ENCODE assay signal across 23 cellular contexts in the genomic region with DNA sequence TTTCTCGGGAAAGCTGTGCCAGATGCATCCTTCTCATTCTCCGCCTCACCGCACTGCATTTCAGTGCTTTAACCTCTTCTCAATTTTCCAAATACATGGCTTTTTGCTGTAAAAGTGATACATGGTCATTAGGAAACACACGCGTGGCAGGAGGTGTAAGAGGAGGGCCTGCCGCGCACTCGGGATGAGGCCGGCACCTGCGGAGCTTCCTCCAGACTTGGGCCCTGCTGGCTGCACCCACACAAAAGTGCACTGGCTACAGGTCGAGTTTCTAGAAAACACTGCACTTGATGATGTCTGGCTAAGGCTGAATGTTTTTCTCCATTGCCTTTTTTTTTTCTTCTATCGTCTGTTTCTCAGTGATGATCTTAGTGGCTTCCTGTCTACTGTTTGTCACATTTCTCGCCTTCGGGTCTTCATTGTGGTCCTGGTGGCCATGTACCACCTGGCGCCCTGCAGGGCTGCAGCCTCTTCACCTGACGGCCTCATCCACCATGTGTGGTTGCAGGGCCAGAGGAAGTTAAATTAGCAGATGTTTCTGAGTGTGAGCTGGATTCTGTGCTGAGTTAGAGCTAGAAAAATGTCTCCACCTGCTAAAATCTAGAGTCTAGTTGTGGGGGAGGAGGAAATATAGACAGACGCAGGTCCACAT. TPM values are rescaled to one million over a fixed set of nuclear protein-coding genes. Genes with fewer than 3 reads are reported as not detected.
A peak's percentile ranks its signal among the peaks of the same experiment; 100 is the strongest.
DNase-seq lines count a peak whose midpoint lies in the region; ATAC-seq and TF ChIP-seq lines count a peak whose summit lies in the region.
"Had no signal": no experiment of that assay in that cellular context is flagged by ENCODE, and none has a peak within 500 bp of the region (broad histone marks: within the 10 kb centered on the region; RNA-seq: fewer than 3 reads in every experiment).

No MANE protein-coding gene starts in this region.

- no peak for TF ChIP-seq POLR2A in IMR-90 (IDR thresholded peaks at IDR 0.05; ENCODE audit: low read depth, low read length)

- peak overlapping the region; percentile 18 for H3K27ac Mint-ChIP-seq in central memory CD8-positive, alpha-beta T cell (ENCODE audit: low read depth)
- H3K27ac Mint-ChIP-seq in stimulated activated effector memory CD8-positive, alpha-beta T cell treated with anti-CD3 and anti-CD28 coated beads, Interleukin-12 subunit alpha, Interleukin-12 subunit beta, amount 100 ng/mL, for 72 hours: no peak overlapping the region
- H3K27ac Mint-ChIP-seq: activated CD4-positive, alpha-beta T cell treated with anti-CD3 and anti-CD28 coated beads, Interleukin-2, amount 10 ng/mL, durations not matched to agents 7 days and 5 days; activated naive CD4-positive, alpha-beta T cell treated with anti-CD3 and anti-CD28 coated beads, Interleukin-2, amount 50 U/mL, for 72 hours; GM23338 had no signal

- peaks cover 9% of the 10 kb centered on the region for H3K27me3 Mint-ChIP-seq in central memory CD8-positive, alpha-beta T cell
- H3K27me3 Mint-ChIP-seq: activated CD4-positive, alpha-beta T cell treated with anti-CD3 and anti-CD28 coated beads, Interleukin-2, amount 10 ng/mL, durations not matched to agents 7 days and 5 days had no signal

- H4K20me1 ChIP-seq in IMR-90 (ENCODE audit: insufficient read depth, low read length): no peaks in the 10 kb centered on the region

- H3K4ac ChIP-seq in IMR-90 (ENCODE audit: low read depth, low read length): no peak overlapping the region

- no peak overlapping the region for H3K4me2 ChIP-seq in IMR-90 (ENCODE audit: low read depth, low read length)
- H3K4me2 ChIP-seq: GM23338 had no signal

- H3K27ac ChIP-seq in IMR-90 (ENCODE audit: insufficient read depth, low read length): no peak overlapping the region
- H3K27ac ChIP-seq: C4-2B, parathyroid adenoma, right atrium auricular region, RWPE1 had no signal

- no peaks in the 10 kb centered on the region for H3K9me3 ChIP-seq in IMR-90 (ENCODE audit: control insufficient read depth, insufficient read depth, low read length)
- H3K9me3 ChIP-seq: right atrium auricular region had no signal

- H4K91ac ChIP-seq in IMR-90 (ENCODE audit: insufficient read depth, low read depth, low read length): no peak overlapping the region

- H3K4me3 Mint-ChIP-seq in central memory CD8-positive, alpha-beta T cell: no peak overlapping the region
- H3K4me3 Mint-ChIP-seq in stimulated activated effector memory CD8-positive, alpha-beta T cell treated with anti-CD3 and anti-CD28 coated beads, Interleukin-12 subunit alpha, Interleukin-12 subunit beta, amount 100 ng/mL, for 72 hours: no peak overlapping the region
- H3K4me3 Mint-ChIP-seq: activated CD4-positive, alpha-beta T cell treated with anti-CD3 and anti-CD28 coated beads, Interleukin-2, amount 10 ng/mL, durations not matched to agents 7 days and 5 days; GM23338; T-cell had no signal

- no peak for ATAC-seq in IMR-90 (ENCODE audit: low read depth)
- no peak for ATAC-seq in central memory CD8-positive, alpha-beta T cell (replicated peaks; ENCODE audit: extremely low read depth, poor library complexity, severe bottlenecking)
- peak; percentile 54 for ATAC-seq in stimulated activated effector memory CD8-positive, alpha-beta T cell treated with anti-CD3 and anti-CD28 coated beads, Interleukin-12 subunit alpha, Interleukin-12 subunit beta, amount 100 ng/mL, for 72 hours
- ATAC-seq: GM23338, T-cell had no signal

- peaks cover 9% of the 10 kb centered on the region for H3K4me1 Mint-ChIP-seq in central memory CD8-positive, alpha-beta T cell
- H3K4me1 Mint-ChIP-seq in stimulated activated effector memory CD8-positive, alpha-beta T cell treated with anti-CD3 and anti-CD28 coated beads, Interleukin-12 subunit alpha, Interleukin-12 subunit beta, amount 100 ng/mL, for 72 hours: peaks cover 4% of the 10 kb centered on the region
- H3K4me1 Mint-ChIP-seq: GM23338 had no signal

- no peak overlapping the region for H2AK5ac ChIP-seq in IMR-90 (ENCODE audit: low read depth, low read length)

- no peaks in the 10 kb centered on the region for H3K4me1 ChIP-seq in IMR-90 (ENCODE audit: control insufficient read depth, insufficient read depth, low read length)
- H3K4me1 ChIP-seq: parathyroid adenoma, right atrium auricular region had no signal

- H3K56ac ChIP-seq in IMR-90 (ENCODE audit: extremely low read depth, insufficient read depth, low read length): no peak overlapping the region

- no peak overlapping the region for H2AFZ ChIP-seq in IMR-90 (replicated peaks; ENCODE audit: low read length, poor library complexity)
- H2AFZ ChIP-seq: GM23338, parathyroid adenoma had no signal

- intact Hi-C loops in IMR-90 (cut with micrococcal nuclease): no loop called here

- TF ChIP-seq RAD21 in IMR-90 (IDR thresholded peaks at IDR 0.05; ENCODE audit: low read length): no peak

- POLR2A ChIA-PET in IMR-90 (lab: Charles Lee; ENCODE audit: unreplicated experiment): no interaction called here

- no peaks in the 10 kb centered on the region for H3K9me3 Mint-ChIP-seq in central memory CD8-positive, alpha-beta T cell
- H3K9me3 Mint-ChIP-seq in stimulated activated effector memory CD8-positive, alpha-beta T cell treated with anti-CD3 and anti-CD28 coated beads, Interleukin-12 subunit alpha, Interleukin-12 subunit beta, amount 100 ng/mL, for 72 hours: no peaks in the 10 kb centered on the region
- H3K9me3 Mint-ChIP-seq: activated CD4-positive, alpha-beta T cell treated with anti-CD3 and anti-CD28 coated beads, Interleukin-2, amount 10 ng/mL, durations not matched to agents 7 days and 5 days; activated naive CD4-positive, alpha-beta T cell treated with anti-CD3 and anti-CD28 coated beads, Interleukin-2, amount 50 U/mL, for 72 hours; GM23338; T-cell had no signal

- H2AK9ac ChIP-seq in IMR-90 (replicated peaks; ENCODE audit: low read depth, low read length, poor library complexity): peak overlapping the region; percentile 24

- dilution Hi-C loops in IMR-90 (cut with HindIII; ENCODE audit: low sequenced_read_pairs, unreplicated experiment): no loop called here

- CTCF ChIA-PET in IMR-90 (lab: Yijun Ruan, JAX): no interaction called here

- WGBS in IMR-90 (ENCODE audit: extremely low coverage in 2 of 2, insufficient read length in 1 of 2), 2 experiments: no CpG with 5 or more reads among the region's 17 CpGs

- no peaks in the 10 kb centered on the region for H3K79me1 ChIP-seq in IMR-90 (ENCODE audit: low read depth in 1 of 2, low read length in 2 of 2)

- H3K23ac ChIP-seq in IMR-90 (ENCODE audit: low read depth, low read length): no peak overlapping the region

- peaks cover 1% of the 10 kb centered on the region; the same call in 1 of the 2 replicates for H3K36me3 ChIP-seq in IMR-90 (ENCODE audit: control insufficient read depth, insufficient read depth, low read length)
- H3K36me3 ChIP-seq: right atrium auricular region had no signal

- no peak overlapping the region for H2BK120ac ChIP-seq in IMR-90 (ENCODE audit: low read depth, low read length)

- no peaks in the 10 kb centered on the region for H3K9me1 ChIP-seq in IMR-90 (ENCODE audit: insufficient read depth, low read length)

- BruUV-seq in IMR-90 (replicated peaks; lab: Mats Ljungman, UMichigan): no TSS peak

- H3K36me3 Mint-ChIP-seq in central memory CD8-positive, alpha-beta T cell (ENCODE audit: insufficient read depth): peaks cover 3% of the 10 kb centered on the region
- H3K36me3 Mint-ChIP-seq in stimulated activated effector memory CD8-positive, alpha-beta T cell treated with anti-CD3 and anti-CD28 coated beads, Interleukin-12 subunit alpha, Interleukin-12 subunit beta, amount 100 ng/mL, for 72 hours: no peaks in the 10 kb centered on the region
- H3K36me3 Mint-ChIP-seq: activated naive CD4-positive, alpha-beta T cell treated with anti-CD3 and anti-CD28 coated beads, Interleukin-2, amount 50 U/mL, for 72 hours; T-cell had no signal

- H2BK15ac ChIP-seq in IMR-90 (ENCODE audit: low read depth, low read length): no peak overlapping the region

- H4K5ac ChIP-seq in IMR-90 (ENCODE audit: low read depth, low read length): no peak overlapping the region

- TF ChIP-seq CTCF in IMR-90 (conservative IDR thresholded peaks at IDR 0.05; ENCODE audit: low read depth, low read length): no peak

- DNase-seq in D341Med (ENCODE audit: low spot score) (peak; percentile 20), IMR-90 (no peak), LoVo (ENCODE audit: low spot score) (no peak), activated gamma-delta T cell (lab: John Stamatoyannopoulos, UW) (no peak)
- DNase-seq in central memory CD8-positive, alpha-beta T cell (ENCODE audit: low spot score in 2 of 2): no peak
- no peak for DNase-seq in stimulated activated effector memory CD8-positive, alpha-beta T cell treated with anti-CD3 and anti-CD28 coated beads, Interleukin-12 subunit alpha, Interleukin-12 subunit beta, amount 100 ng/mL, for 72 hours (ENCODE audit: low spot score in 2 of 2)
- DNase-seq in activated CD4-positive, alpha-beta T cell treated with anti-CD3 and anti-CD28 coated beads for 1 hour: no peak
- DNase-seq: activated CD4-positive, alpha-beta T cell treated with anti-CD3 and anti-CD28 coated beads, Interleukin-2, amount 10 ng/mL, durations not matched to agents 7 days and 5 days; hippocampal formation; NCI-H1048; NCI-H82; stimulated activated CD8-positive, alpha-beta memory T cell treated with anti-CD3 and anti-CD28 coated beads, Interleukin-4, amount 100 ng/mL, for 48 hours; T-cell; trophoblast cell had no signal

- no peak overlapping the region for H2BK20ac ChIP-seq in IMR-90 (ENCODE audit: low read depth, low read length)

- no peak overlapping the region for H3K9ac ChIP-seq in IMR-90 (ENCODE audit: low read depth, low read length)
- H3K9ac ChIP-seq: parathyroid adenoma had no signal

- in situ Hi-C loops in IMR-90 (cut with MboI; ENCODE audit: low sequenced_read_pairs): no loop called here

- no peak overlapping the region for H2BK5ac ChIP-seq in IMR-90 (ENCODE audit: low read depth, low read length, poor library complexity, severe bottlenecking)

- H3K27me3 ChIP-seq in IMR-90 (ENCODE audit: control insufficient read depth, insufficient read depth, low read length): no peaks in the 10 kb centered on the region; the same call in 1 of the 2 replicates
- H3K27me3 ChIP-seq: right atrium auricular region had no signal

- no peak overlapping the region for H3K14ac ChIP-seq in IMR-90 (replicated peaks; ENCODE audit: low read depth, low read length)

- no peak overlapping the region for H4K8ac ChIP-seq in IMR-90 (ENCODE audit: low read depth in 2 of 2, low read length in 2 of 2)

- no peak overlapping the region for H3K4me3 ChIP-seq in IMR-90 (ENCODE audit: insufficient read depth, low read depth, low read length)
- H3K4me3 ChIP-seq: GM23338, right atrium auricular region had no signal

- no peak overlapping the region for H3K18ac ChIP-seq in IMR-90 (ENCODE audit: low read depth, low read length)

TF ChIP-seq in IMR-90, 13 proteins besides CTCF, POLR2A, EP300 and RAD21 (continues in another document):
- TF ChIP-seq RFX5 (IDR thresholded peaks at IDR 0.05; ENCODE audit: low read depth, low read length) (no peak), SMC3 (IDR thresholded peaks at IDR 0.05; ENCODE audit: low read depth, low read length) (no peak), BHLHE40 (IDR thresholded peaks at IDR 0.05; ENCODE audit: low read depth, low read length) (no peak)

RNA-seq across cellular contexts. Expression of a gene that starts 7.6 kb away (rescaled TPM):
- not detected in 2 replicates for total RNA-seq in IMR-90 (2012; rRNA removed)
- 0.09 TPM in 1 of 2 replicates, not detected in the other for polyA plus RNA-seq in IMR-90 (2012; rRNA removed)
- polyA plus RNA-seq in IMR-90 (2012; cell fraction: cytosol; rRNA removed): 0.16 TPM in 1 of 2 replicates, not detected in the other
- 0.07 TPM in 1 of 2 replicates, not detected in the other for polyA plus RNA-seq in IMR-90 (2012; cell fraction: nucleus; rRNA removed; ENCODE audit: low replicate concordance)
- total RNA-seq: activated CD4-positive, alpha-beta T cell treated with anti-CD3 and anti-CD28 coated beads, Interleukin-2, amount 10 ng/mL, durations not matched to agents 7 days and 5 days; activated naive CD4-positive, alpha-beta T cell treated with anti-CD3 and anti-CD28 coated beads, Interleukin-2, amount 50 U/mL, for 72 hours; bronchial epithelial cell; Daoy; right atrium auricular region; T-cell had no signal
- polyA plus RNA-seq: aorta had no signal
